In the genomic region with DNA sequence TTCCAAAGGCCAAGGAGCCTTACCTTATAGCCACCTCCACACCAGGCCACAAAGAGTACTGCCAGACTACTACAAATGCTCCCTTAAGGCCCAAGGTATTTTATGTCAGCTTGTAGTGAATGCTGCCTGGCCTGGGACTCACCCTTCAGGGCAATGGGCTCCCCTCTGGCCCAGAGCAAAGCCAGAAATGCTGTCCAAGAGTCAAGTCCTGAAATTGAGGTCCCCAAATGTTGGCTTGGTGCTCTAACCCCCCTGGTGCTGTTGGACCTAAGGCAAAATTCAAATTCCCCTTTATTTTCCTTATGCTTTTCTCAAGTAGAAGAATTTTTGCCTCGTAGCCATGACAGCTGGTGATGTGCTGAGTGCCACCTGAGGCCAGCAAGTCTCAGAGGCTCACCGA, we compare ENCODE assay signal across 8 cellular contexts.
"Had no signal": no experiment of that assay in that cellular context is flagged by ENCODE, and none has a peak within 500 bp of the region (broad histone marks: within the 10 kb centered on the region; RNA-seq: fewer than 3 reads in every experiment).

No MANE protein-coding gene starts in this region.

- H3K36me3 ChIP-seq: HAP-1 had no signal

- H3K4me3 Mint-ChIP-seq: H9, HFFc6 had no signal

- ATAC-seq: HCT116 had no signal

- H3K4me1 ChIP-seq: HAP-1 had no signal

- H2AFZ ChIP-seq: GM23248 had no signal

- H3K4me3 ChIP-seq: GM23248, HAP-1 had no signal

- H3K27ac Mint-ChIP-seq: H9, HFFc6 had no signal

- DNase-seq: GM23248, GOT3, H7, H9, HCEC 1CT, HFFc6 had no signal

- H3K9me3 Mint-ChIP-seq: HFFc6 had no signal

- H3K27ac ChIP-seq: GM23248 had no signal
